In genomic region chr2:120042359-120042758, GRCh38 we compare ENCODE assay signal across 16 cellular contexts. TPM values are rescaled to one million over a fixed set of nuclear protein-coding genes. Genes with fewer than 3 reads are reported as not detected.
DNase-seq lines count a peak whose midpoint lies in the region; ATAC-seq and TF ChIP-seq lines count a peak whose summit lies in the region.
"Had no signal": no experiment of that assay in that cellular context is flagged by ENCODE, and none has a peak within 500 bp of the region (broad histone marks: within the 10 kb centered on the region; RNA-seq: fewer than 3 reads in every experiment).

No MANE protein-coding gene starts in this region.

- TF ChIP-seq CTCF in heart left ventricle (IDR thresholded peaks at IDR 0.05) (no peak), endothelial cell (IDR thresholded peaks at IDR 0.05; ENCODE audit: unreplicated experiment) (no peak), mesothelial cell of epicardium (IDR thresholded peaks at IDR 0.05; ENCODE audit: unreplicated experiment) (no peak), RWPE1 (conservative IDR thresholded peaks at IDR 0.05; ENCODE audit: low read depth) (no peak)

- H3K27ac Mint-ChIP-seq in endothelial cell (ENCODE audit: unreplicated experiment) (no peak overlapping the region), mesothelial cell of epicardium (peak overlapping the region; percentile 11)
- H3K27ac Mint-ChIP-seq: CD8-positive, alpha-beta T cell had no signal

- no peaks in the 10 kb centered on the region for H3K27me3 Mint-ChIP-seq in endothelial cell (ENCODE audit: unreplicated experiment)
- no peaks in the 10 kb centered on the region for H3K27me3 Mint-ChIP-seq in mesothelial cell of epicardium (ENCODE audit: low read depth)

- H3K4me1 Mint-ChIP-seq in endothelial cell (ENCODE audit: unreplicated experiment) (no peaks in the 10 kb centered on the region), mesothelial cell of epicardium (no peaks in the 10 kb centered on the region)

- peaks cover 0 to 17% (median 0%) of the 10 kb centered on the region in 9 donors for H3K36me3 ChIP-seq in heart left ventricle

- peak overlapping the region; percentile 39 for H3K4me3 Mint-ChIP-seq in endothelial cell (ENCODE audit: unreplicated experiment)
- H3K4me3 Mint-ChIP-seq in mesothelial cell of epicardium: no peak overlapping the region
- H3K4me3 Mint-ChIP-seq: CD8-positive, alpha-beta T cell; H9 had no signal

- H3K9me3 ChIP-seq in heart left ventricle: peaks cover 0 to 14% (median 4%) of the 10 kb centered on the region in 12 donors
- H3K9me3 ChIP-seq: BE2C had no signal

- peaks cover 7% of the 10 kb centered on the region for H3K9me3 Mint-ChIP-seq in endothelial cell (ENCODE audit: unreplicated experiment)
- H3K9me3 Mint-ChIP-seq in mesothelial cell of epicardium: peaks cover 28% of the 10 kb centered on the region

- H3K36me3 Mint-ChIP-seq in endothelial cell (ENCODE audit: low read depth, unreplicated experiment) (peaks cover 38% of the 10 kb centered on the region), mesothelial cell of epicardium (peaks cover 55% of the 10 kb centered on the region)

- H3K4me1 ChIP-seq in heart left ventricle: peaks cover 0 to 15% (median 3%) of the 10 kb centered on the region in 12 donors
- H3K4me1 ChIP-seq: A549, BE2C, Caco-2 had no signal

- CTCF ChIA-PET in RWPE1 (lab: Yijun Ruan, JAX): no interaction called here

- intact Hi-C loops in heart left ventricle (cut with DNase I): no loop called here
- intact Hi-C loops in left cardiac atrium (cut with DNase I): no loop called here

- WGBS in heart left ventricle, 4 donors: 11 to 29% (median 20%) methylated on average over 1 of the region's 1 CpG

- no peak overlapping the region for H3K4me3 ChIP-seq in heart left ventricle
- H3K4me3 ChIP-seq: A549 had no signal

- POLR2A ChIA-PET in RWPE1 (lab: Yijun Ruan, JAX; ENCODE audit: low non-redundant PET): no interaction called here

- DNase-seq in heart left ventricle (no peak), left cardiac atrium (no peak), endothelial cell (ENCODE audit: low spot score) (no peak), mesothelial cell of epicardium (ENCODE audit: low spot score in 2 of 2, unreplicated experiment in 2 of 2) (no peak), RWPE1 (ENCODE audit: low spot score) (no peak)
- DNase-seq: BE2C; Caco-2; CD8-positive, alpha-beta T cell; DND-41; GDM1; GOT3; H9 had no signal

- H3K27ac ChIP-seq in heart left ventricle: peak overlapping the region in 4 of 12 donors; percentile 4 to 26 (median 10)
- H3K27ac ChIP-seq in RWPE1: no peak overlapping the region
- H3K27ac ChIP-seq: A549, C4-2B had no signal

- no peaks in the 10 kb centered on the region for H3K27me3 ChIP-seq in heart left ventricle
- H3K27me3 ChIP-seq: BE2C had no signal

- no peak for TF ChIP-seq POLR2A in heart left ventricle (IDR thresholded peaks at IDR 0.05)

- peak in 3 of 4 donors; percentile 37 to 72 (median 62) for ATAC-seq in heart left ventricle
- ATAC-seq in left cardiac atrium: no peak
- no peak for ATAC-seq in HG02623 (IDR thresholded peaks at IDR 0.05; ENCODE audit: unreplicated experiment)
- no peak for ATAC-seq in HG03159 (IDR thresholded peaks at IDR 0.05; ENCODE audit: unreplicated experiment)
- ATAC-seq: A549; CD8-positive, alpha-beta T cell had no signal

RNA-seq across cellular contexts. Expression of gene EPB41L5, which starts 29.5 kb away (rescaled TPM):
- total RNA-seq in heart left ventricle (10 to 100 TPM in 5 of 9 donors, 1 to 10 TPM in 4; 7.6 to 16.9 (median 11.2) TPM), left cardiac atrium (10 to 100 TPM in 1 of 2 donors, 1 to 10 TPM in 1; 9.3 to 13.1 TPM), endothelial cell (ENCODE audit: unreplicated experiment) (78.0 TPM), mesothelial cell of epicardium (43.4 to 43.9 TPM (median 43.4 TPM) in 3 replicates)
- 1 to 10 TPM; 3.1 to 8.0 TPM for polyA plus RNA-seq in heart left ventricle

Comparison
In these comparisons a context has a peak if more than half of its experiments do, and no peak if none do; other contexts are left out.
1. ATAC-seq: peak in heart left ventricle (3 of 4); none in left cardiac atrium (0 of 2), HG02623 (single experiment) and HG03159 (single experiment).